In genomic region chr12:67456281-67456918, GRCh38 we compare ENCODE assay signal across 1 cellular context.
TF ChIP-seq lines count a peak whose summit lies in the region.

No MANE protein-coding gene starts in this region.

TF ChIP-seq in HEK293, 187 proteins besides CTCF, POLR2A, EP300 and RAD21 (continued from another document):
- peak; percentile 41; the same call in 1 of the 2 replicates for TF ChIP-seq ZBTB11 (tag by site-specific recombination; conservative IDR thresholded peaks at IDR 0.05; ENCODE audit: low read depth)
